In genomic region chr3:113514265-113514769, GRCh38 we compare ENCODE assay signal across 9 cellular contexts. TPM values are rescaled to one million over a fixed set of nuclear protein-coding genes. Genes with fewer than 3 reads are reported as not detected.
DNase-seq lines count a peak whose midpoint lies in the region; ATAC-seq and TF ChIP-seq lines count a peak whose summit lies in the region.
"Had no signal": no experiment of that assay in that cellular context is flagged by ENCODE, and none has a peak within 500 bp of the region (broad histone marks: within the 10 kb centered on the region; RNA-seq: fewer than 3 reads in every experiment).

No MANE protein-coding gene starts in this region.

- H3K36me3 ChIP-seq in KMS-11 (ENCODE audit: insufficient read depth) (no peaks in the 10 kb centered on the region), endocrine pancreas (ENCODE audit: control insufficient read depth, insufficient read depth, low read length) (no peaks in the 10 kb centered on the region), neuron (ENCODE audit: insufficient read depth, low read length) (no peaks in the 10 kb centered on the region)

- H3K9ac ChIP-seq in KMS-11 (peak overlapping the region; percentile 63), endocrine pancreas (ENCODE audit: control insufficient read depth, insufficient read depth, low read length) (peak overlapping the region; percentile 85)

- H3K79me2 ChIP-seq in KMS-11 (ENCODE audit: insufficient read depth, low read depth): peaks cover 20% of the 10 kb centered on the region; the same call in 1 of the 2 replicates

- no peak for DNase-seq in cerebellum (ENCODE audit: low spot score)
- DNase-seq in NCI-H2029 treated with DMSO at 0.1 percent for 48 hours (lab: John Stamatoyannopoulos, UW): no peak
- no peak for DNase-seq in NCI-H446 treated with DMSO at 0.1 percent for 48 hours (lab: John Stamatoyannopoulos, UW)
- no peak for DNase-seq in NCI-H1417 (lab: John Stamatoyannopoulos, UW)

- H3K27ac ChIP-seq in KMS-11: peak overlapping the region; percentile 72

- H3K27me3 ChIP-seq in KMS-11 (ENCODE audit: insufficient read depth, low read depth): no peaks in the 10 kb centered on the region
- H3K27me3 ChIP-seq in endocrine pancreas (ENCODE audit: control insufficient read depth, insufficient read depth, low read length): no peaks in the 10 kb centered on the region
- H3K27me3 ChIP-seq in neuron (ENCODE audit: insufficient read depth, low read length): no peaks in the 10 kb centered on the region

- H2AFZ ChIP-seq in KMS-11 (ENCODE audit: low read depth): peak overlapping the region; percentile 83
- H2AFZ ChIP-seq in neuron (ENCODE audit: low read depth, low read length): peak overlapping the region; percentile 89

- no peak for TF ChIP-seq CTCF in KMS-11 (conservative IDR thresholded peaks at IDR 0.05; ENCODE audit: low read depth, low read length)

- no peaks in the 10 kb centered on the region for H3K9me3 ChIP-seq in endocrine pancreas (ENCODE audit: control insufficient read depth, low read length)
- peaks cover 1% of the 10 kb centered on the region for H3K9me3 ChIP-seq in neuron (ENCODE audit: low read length)

- H3K4me1 ChIP-seq in KMS-11 (ENCODE audit: low read depth, poor library complexity, severe bottlenecking) (peaks cover 9% of the 10 kb centered on the region), endocrine pancreas (ENCODE audit: control insufficient read depth, insufficient read depth, low read length) (peaks cover 11% of the 10 kb centered on the region), neuron (ENCODE audit: insufficient read depth, low read length) (peaks cover 11% of the 10 kb centered on the region)

- H4K20me1 ChIP-seq in KMS-11 (ENCODE audit: insufficient read depth): no peaks in the 10 kb centered on the region

- ATAC-seq in GM18508 (IDR thresholded peaks at IDR 0.05; ENCODE audit: insufficient read depth, unreplicated experiment): peak; percentile 6

- H3K4me3 ChIP-seq in KMS-11 (IDR thresholded peaks at IDR 0.05; ENCODE audit: insufficient read depth, low read depth, low read length) (peak overlapping the region; percentile 93), endocrine pancreas (ENCODE audit: control insufficient read depth, insufficient read depth, low read length) (peak overlapping the region; percentile 92), neuron (ENCODE audit: low read length) (peak overlapping the region; percentile 89)

- H3K4me2 ChIP-seq in KMS-11: peak overlapping the region; percentile 90

RNA-seq across cellular contexts. Expression of gene SPICE1, which starts 0.6 kb away (rescaled TPM):
- 25.0 TPM for total RNA-seq in cerebellum

RNA-seq across cellular contexts. Expression of gene SIDT1, which starts 18.0 kb away (rescaled TPM):
- 37.4 TPM for total RNA-seq in cerebellum
- total RNA-seq: RPMI7951 had no signal
